8 cellular contexts compared by ENCODE assay signal in genomic region chr11:62694455-62695167, GRCh38. TPM values are rescaled to one million over a fixed set of nuclear protein-coding genes. Genes with fewer than 3 reads are reported as not detected.
A peak's percentile ranks its signal among the peaks of the same experiment; 100 is the strongest.
DNase-seq lines count a peak whose midpoint lies in the region; ATAC-seq and TF ChIP-seq lines count a peak whose summit lies in the region.

No MANE protein-coding gene starts in this region.

- H3K79me1 ChIP-seq in neuronal stem cell (ENCODE audit: low read depth, low read length) = no peaks in the 10 kb centered on the region

- no peak overlapping the region for H2BK5ac ChIP-seq in neuronal stem cell (ENCODE audit: low read length)

- peaks cover 0 to 34% (median 0%) of the 10 kb centered on the region in 3 donors for H3K36me3 ChIP-seq in Peyer's patch
- peaks cover 31 to 70% of the 10 kb centered on the region in 2 donors for H3K36me3 ChIP-seq in neuronal stem cell (replicated peaks in 1 of 2; ENCODE audit: control insufficient read depth in 2 of 2, insufficient read depth in 2 of 2, low read length in 2 of 2)

- no peak overlapping the region for H3K27ac ChIP-seq in CD4-positive, alpha-beta T cell (ENCODE audit: low read depth, low read length)
- H3K27ac ChIP-seq in Peyer's patch (no peak overlapping the region), neuronal stem cell (replicated peaks; ENCODE audit: low read length) (no peak overlapping the region), substantia nigra (ENCODE audit: low read depth, low read length, poor library complexity, severe bottlenecking) (no peak overlapping the region)

- H3K4me1 ChIP-seq in Peyer's patch = no peaks in the 10 kb centered on the region
- no peaks in the 10 kb centered on the region for H3K4me1 ChIP-seq in neuronal stem cell (ENCODE audit: control insufficient read depth in 2 of 2, insufficient read depth in 1 of 2, low read depth in 1 of 2, low read length in 2 of 2)

- H3K14ac ChIP-seq in neuronal stem cell (ENCODE audit: low read length) = no peak overlapping the region

- WGBS in neuronal stem cell (ENCODE audit: extremely low coverage in 2 of 2, insufficient read length in 2 of 2, insufficient replicate concordance in 1 of 2), 2 donors = no CpG with 5 or more reads among the region's 14 CpGs

- H2BK15ac ChIP-seq in neuronal stem cell (ENCODE audit: low read length) = no peak overlapping the region

- intact Hi-C loops in CD4-positive, alpha-beta T cell (cut with DNase I, micrococcal nuclease) = loop anchor here (1.0 to 2.0 kb wide), 4 partner anchors 101 to 300 kb away; no protein-coding TSS in a partner anchor

- no peak overlapping the region for H3K18ac ChIP-seq in neuronal stem cell (ENCODE audit: low read length)

- CTCF ChIA-PET in CD4-positive, alpha-beta T cell (lab: Charles Lee) = interaction anchor here (0.6 to 2.7 kb wide), 17 partner anchors 8 to 300 kb away, joined by 3 to 14 read pairs (median 4); partner anchors contain the start of genes C11orf98, CSKMT, EML3 and MTA2

- peak; percentile 89 for TF ChIP-seq CTCF in CD4-positive, alpha-beta T cell (IDR thresholded peaks at IDR 0.05)
- TF ChIP-seq CTCF in Peyer's patch (IDR thresholded peaks at IDR 0.05) (peak; percentile 54 to 81 (median 74)), fibroblast of mammary gland (conservative IDR thresholded peaks at IDR 0.05; ENCODE audit: control insufficient read depth, insufficient read depth, low read depth, low read length) (peak; percentile 93)

- H3K4me2 ChIP-seq in neuronal stem cell (ENCODE audit: insufficient read depth, low read length, poor library complexity, severe bottlenecking) = no peak overlapping the region

- peak; percentile 93 for ATAC-seq in CD4-positive, alpha-beta T cell (ENCODE audit: poor library complexity)
- peak; percentile 73 for ATAC-seq in HG03280 (IDR thresholded peaks at IDR 0.05; ENCODE audit: unreplicated experiment)
- peak; percentile 85 to 91 for ATAC-seq in activated T-cell treated with anti-CD3 and anti-CD28 coated beads, Interleukin-2, amount 50 U/mL, for 72 hours (replicated peaks in 1 of 2)
- no peak for ATAC-seq in HG03460 (IDR thresholded peaks at IDR 0.05; ENCODE audit: unreplicated experiment)

- no peak overlapping the region for H3K27ac Mint-ChIP-seq in CD4-positive, alpha-beta T cell
- no peak overlapping the region for H3K27ac Mint-ChIP-seq in activated T-cell treated with anti-CD3 and anti-CD28 coated beads, Interleukin-2, amount 50 U/mL, for 72 hours

- H3K27me3 Mint-ChIP-seq in CD4-positive, alpha-beta T cell = no peaks in the 10 kb centered on the region
- H3K27me3 Mint-ChIP-seq in activated T-cell treated with anti-CD3 and anti-CD28 coated beads, Interleukin-2, amount 50 U/mL, for 72 hours (ENCODE audit: low read depth) = no peaks in the 10 kb centered on the region

- no peak overlapping the region for H3K23ac ChIP-seq in neuronal stem cell (ENCODE audit: low read depth, low read length, poor library complexity)

- peaks cover 31% of the 10 kb centered on the region for H3K36me3 Mint-ChIP-seq in CD4-positive, alpha-beta T cell (ENCODE audit: low read depth)
- H3K36me3 Mint-ChIP-seq in activated T-cell treated with anti-CD3 and anti-CD28 coated beads, Interleukin-2, amount 50 U/mL, for 72 hours (ENCODE audit: insufficient read depth in 2 of 2) = peaks cover 0 to 6% of the 10 kb centered on the region in 2 donors

- no peak overlapping the region for H2BK120ac ChIP-seq in neuronal stem cell (ENCODE audit: low read depth, low read length)

- no peaks in the 10 kb centered on the region for H3K9me3 ChIP-seq in CD4-positive, alpha-beta T cell (ENCODE audit: control insufficient read depth, low read length)
- no peaks in the 10 kb centered on the region for H3K9me3 ChIP-seq in Peyer's patch
- no peaks in the 10 kb centered on the region for H3K9me3 ChIP-seq in neuronal stem cell (replicated peaks in 1 of 2; ENCODE audit: control insufficient read depth in 2 of 2, insufficient read depth in 1 of 2, low read depth in 1 of 2, low read length in 2 of 2)

- H4K8ac ChIP-seq in neuronal stem cell (ENCODE audit: low read depth, low read length) = no peak overlapping the region

- H2AK5ac ChIP-seq in neuronal stem cell (ENCODE audit: low read depth, low read length) = no peak overlapping the region

- no peak overlapping the region for H3K4ac ChIP-seq in neuronal stem cell (ENCODE audit: low read length)

- no peak overlapping the region for H2BK12ac ChIP-seq in neuronal stem cell (ENCODE audit: low read length)

- no peak overlapping the region for H3K4me3 Mint-ChIP-seq in CD4-positive, alpha-beta T cell
- no peak overlapping the region for H3K4me3 Mint-ChIP-seq in activated T-cell treated with anti-CD3 and anti-CD28 coated beads, Interleukin-2, amount 50 U/mL, for 72 hours

- DNase-seq in CD4-positive, alpha-beta T cell = peak; percentile 65 to 76 (median 70)
- DNase-seq in Peyer's patch (peak; percentile 76 to 94 (median 86)), fibroblast of mammary gland (ENCODE audit: low read depth) (peak; percentile 92), neuronal stem cell (ENCODE audit: low spot score) (peak; percentile 77), substantia nigra (lab: John Stamatoyannopoulos, UW) (peak in 43 of 49 donors; percentile 6 to 80 (median 57))
- peak; percentile 79 to 81 for DNase-seq in activated T-cell treated with anti-CD3 and anti-CD28 coated beads, Interleukin-2, amount 50 U/mL, for 72 hours

- peaks cover 7% of the 10 kb centered on the region for H3K4me1 Mint-ChIP-seq in CD4-positive, alpha-beta T cell (ENCODE audit: low read depth)
- H3K4me1 Mint-ChIP-seq in activated T-cell treated with anti-CD3 and anti-CD28 coated beads, Interleukin-2, amount 50 U/mL, for 72 hours (ENCODE audit: low read depth) = peaks cover 8% of the 10 kb centered on the region

- no peak overlapping the region for H3K9ac ChIP-seq in neuronal stem cell (ENCODE audit: low read depth, low read length, poor library complexity)

- H2AFZ ChIP-seq in neuronal stem cell (ENCODE audit: low read length) = no peak overlapping the region

- POLR2A ChIA-PET in CD4-positive, alpha-beta T cell (lab: Charles Lee) = interaction anchor here (0.6 to 2.0 kb wide), 9 partner anchors 29 to 270 kb away, joined by 3 to 9 read pairs (median 4); partner anchors contain the start of genes C11orf98, CSKMT, HNRNPUL2 and INTS5

- TF ChIP-seq POLR2A in Peyer's patch (IDR thresholded peaks at IDR 0.05) = no peak

- H3K9me3 Mint-ChIP-seq in CD4-positive, alpha-beta T cell = no peaks in the 10 kb centered on the region
- no peaks in the 10 kb centered on the region for H3K9me3 Mint-ChIP-seq in activated T-cell treated with anti-CD3 and anti-CD28 coated beads, Interleukin-2, amount 50 U/mL, for 72 hours

- H3K27me3 ChIP-seq in CD4-positive, alpha-beta T cell (ENCODE audit: control insufficient read depth, insufficient read depth, low read length) = no peaks in the 10 kb centered on the region
- no peaks in the 10 kb centered on the region for H3K27me3 ChIP-seq in Peyer's patch
- no peaks in the 10 kb centered on the region for H3K27me3 ChIP-seq in neuronal stem cell (ENCODE audit: control insufficient read depth in 3 of 3, insufficient read depth in 3 of 3, low read depth in 1 of 3, low read length in 3 of 3)

- H3K4me3 ChIP-seq in Peyer's patch (no peak overlapping the region), fibroblast of mammary gland (ENCODE audit: control insufficient read depth, low read depth, low read length) (no peak overlapping the region), neuronal stem cell (ENCODE audit: low read length in 2 of 2) (no peak overlapping the region)

- no peak overlapping the region for H4K91ac ChIP-seq in neuronal stem cell (ENCODE audit: low read depth, low read length, poor library complexity)

RNA-seq across cellular contexts. Expression of gene LRRN4CL, which starts 5.3 kb away (rescaled TPM):
- total RNA-seq in CD4-positive, alpha-beta T cell = not detected
- 10 to 100 TPM in 1 of 4 donors, 1 to 10 TPM in 3; 5.4 to 11.6 (median 8.8) TPM for total RNA-seq in Peyer's patch
- under 1 TPM; 0.12 to 0.38 TPM for total RNA-seq in activated T-cell treated with anti-CD3 and anti-CD28 coated beads, Interleukin-2, amount 50 U/mL, for 72 hours
- not detected for polyA plus RNA-seq in neuronal stem cell (2013, experiment 1 of 2)
- 0.01 TPM for polyA plus RNA-seq in neuronal stem cell (2013, experiment 2 of 2)

RNA-seq across cellular contexts. Expression of gene BSCL2, which starts 12.6 kb away (rescaled TPM):
- 10 to 100 TPM; 17.1 to 20.0 TPM for total RNA-seq in CD4-positive, alpha-beta T cell
- 10 to 100 TPM; 51.5 to 71.2 (median 61.3) TPM for total RNA-seq in Peyer's patch
- 10 to 100 TPM; 38.4 to 40.7 TPM for total RNA-seq in activated T-cell treated with anti-CD3 and anti-CD28 coated beads, Interleukin-2, amount 50 U/mL, for 72 hours
- 70.6 TPM for polyA plus RNA-seq in neuronal stem cell (2013, experiment 1 of 2)
- polyA plus RNA-seq in neuronal stem cell (2013, experiment 2 of 2) = 63.6 TPM

RNA-seq across cellular contexts. Expression of gene GNG3, which starts 12.9 kb away (rescaled TPM):
- total RNA-seq in CD4-positive, alpha-beta T cell = not detected
- total RNA-seq in Peyer's patch = not detected
- not detected for total RNA-seq in activated T-cell treated with anti-CD3 and anti-CD28 coated beads, Interleukin-2, amount 50 U/mL, for 72 hours
- polyA plus RNA-seq in neuronal stem cell (2013, experiment 1 of 2) = 1.9 TPM
- 1.7 TPM for polyA plus RNA-seq in neuronal stem cell (2013, experiment 2 of 2)

RNA-seq across cellular contexts. Expression of gene UBXN1, which starts 15.7 kb away (rescaled TPM):
- total RNA-seq in CD4-positive, alpha-beta T cell = 100 to 1,000 TPM; 196 to 222 TPM
- 100 to 1,000 TPM in 2 of 4 donors, 10 to 100 TPM in 2; 91.1 to 169 (median 100) TPM for total RNA-seq in Peyer's patch
- 100 to 1,000 TPM; 154 to 163 TPM for total RNA-seq in activated T-cell treated with anti-CD3 and anti-CD28 coated beads, Interleukin-2, amount 50 U/mL, for 72 hours
- polyA plus RNA-seq in neuronal stem cell (2013, experiment 1 of 2) = 140 TPM
- 127 TPM for polyA plus RNA-seq in neuronal stem cell (2013, experiment 2 of 2)

RNA-seq across cellular contexts. Expression of gene LBHD1, which starts 22.5 kb away (rescaled TPM):
- 10 to 100 TPM; 10.4 to 10.5 TPM for total RNA-seq in CD4-positive, alpha-beta T cell
- total RNA-seq in Peyer's patch = 10 to 100 TPM in 3 of 4 donors, 1 to 10 TPM in 1; 6.6 to 25.6 (median 11.9) TPM
- 10 to 100 TPM in 1 of 2 donors, 1 to 10 TPM in 1; 9.9 to 13.0 TPM for total RNA-seq in activated T-cell treated with anti-CD3 and anti-CD28 coated beads, Interleukin-2, amount 50 U/mL, for 72 hours
- polyA plus RNA-seq in neuronal stem cell (2013, experiment 1 of 2) = 1.1 TPM
- polyA plus RNA-seq in neuronal stem cell (2013, experiment 2 of 2) = 0.98 TPM

Comparison
In these comparisons a context has a peak if more than half of its experiments do, and no peak if none do; other contexts are left out.
1. RNA of gene LRRN4CL, which starts 5.3 kb away (total RNA-seq): 5.4 to 11.6 TPM in Peyer's patch; 0.12 to 0.38 TPM in activated T-cell treated with anti-CD3 and anti-CD28 coated beads, Interleukin-2, amount 50 U/mL, for 72 hours and not detected in CD4-positive, alpha-beta T cell; every median in the first group is over 4 times any median in the second.
2. Peak in every context shown above with its lines, with median percentiles within 50 percentile points of each other: DNase-seq and CTCF ChIP-seq.